ENCODE assay signal across 8 cellular contexts in genomic region chr16:84503751-84504395, GRCh38. TPM values are rescaled to one million over a fixed set of nuclear protein-coding genes. Genes with fewer than 3 reads are reported as not detected.
DNase-seq lines count a peak whose midpoint lies in the region; ATAC-seq and TF ChIP-seq lines count a peak whose summit lies in the region.

No MANE protein-coding gene starts in this region.

- POLR2A ChIA-PET in CD4-positive, alpha-beta memory T cell (lab: Charles Lee; ENCODE audit: partially characterized antibody), result interaction anchor here (1.2 to 5.6 kb wide), 7 partner anchors 12 to 255 kb away, joined by 3 to 56 read pairs (median 5); partner anchors contain the start of gene COTL1

- no peaks in the 10 kb centered on the region for H3K27me3 Mint-ChIP-seq in CD4-positive, alpha-beta memory T cell

- H3K4me1 ChIP-seq in CD4-positive, alpha-beta memory T cell (ENCODE audit: insufficient read depth, low read length), result peaks cover 50% of the 10 kb centered on the region
- H3K4me1 ChIP-seq in transverse colon, result peaks cover 14 to 31% (median 21%) of the 10 kb centered on the region in 4 donors

- TF ChIP-seq CTCF in astrocyte of the spinal cord (IDR thresholded peaks at IDR 0.05; ENCODE audit: low read depth, low read length) (no peak), lower leg skin (IDR thresholded peaks at IDR 0.05) (no peak), transverse colon (IDR thresholded peaks at IDR 0.05) (no peak)

- peak overlapping the region; percentile 36 to 88 (median 67) for H3K27ac Mint-ChIP-seq in CD4-positive, alpha-beta memory T cell

- H3K4me3 ChIP-seq in CD4-positive, alpha-beta memory T cell (ENCODE audit: low read length in 2 of 2), result peak overlapping the region; percentile 84 to 85
- H3K4me3 ChIP-seq in astrocyte of the spinal cord (ENCODE audit: low read depth, low read length) (peak overlapping the region; percentile 90), lower leg skin (ENCODE audit: low read depth, poor library complexity, severe bottlenecking) (peak overlapping the region; percentile 63), transverse colon (peak overlapping the region; percentile 56 to 77 (median 62))

- TF ChIP-seq POLR2A in lower leg skin (IDR thresholded peaks at IDR 0.05) (no peak), transverse colon (IDR thresholded peaks at IDR 0.05) (no peak)

- no peaks in the 10 kb centered on the region for H3K9me3 ChIP-seq in CD4-positive, alpha-beta memory T cell (ENCODE audit: control insufficient read depth in 1 of 2, low read length in 2 of 2)
- H3K9me3 ChIP-seq in transverse colon, result no peaks in the 10 kb centered on the region

- in situ Hi-C loops in astrocyte of the spinal cord (cut with HindIII; ENCODE audit: low sequenced_read_pairs), result no loop called here
- in situ Hi-C loops in transverse colon (cut with MboI; ENCODE audit: low pct_ligation_motif_present in 1 of 4, low pct_unique_long_range_greater_than_20kb in 1 of 4, low sequenced_read_pairs in 3 of 4), result loop anchor here in 2 of 4 donors (25.0 kb wide), 2 partner anchors 208 to 233 kb away; no protein-coding TSS in a partner anchor

- peaks cover 0 to 9% of the 10 kb centered on the region in 2 donors for H3K36me3 Mint-ChIP-seq in CD4-positive, alpha-beta memory T cell

- intact Hi-C loops in CD4-positive, alpha-beta memory T cell (cut with micrococcal nuclease), result loop anchor here (1.0 to 5.0 kb wide), 3 partner anchors 196 to 523 kb away; partner anchors contain the start of gene KIAA0513
- intact Hi-C loops in lower leg skin (cut with DNase I; ENCODE audit: low total_unique reads), result no loop called here
- intact Hi-C loops in transverse colon (cut with DNase I; ENCODE audit: low total_unique reads), result no loop called here

- DNase-seq in CD4-positive, alpha-beta memory T cell, result peak in 1 of 5 donors; percentile 64
- DNase-seq in HK-2 (ENCODE audit: unreplicated experiment), result peak; percentile 57
- DNase-seq in astrocyte of the spinal cord (ENCODE audit: low read depth, low spot score), result no peak
- no peak for DNase-seq in lower leg skin (ENCODE audit: low spot score in 2 of 2)
- DNase-seq in transverse colon, result no peak
- no peak for DNase-seq in NCI-H1436 (lab: John Stamatoyannopoulos, UW)
- no peak for DNase-seq in cerebellum (ENCODE audit: low spot score)

- H3K4me1 Mint-ChIP-seq in CD4-positive, alpha-beta memory T cell, result peaks cover 31 to 52% (median 42%) of the 10 kb centered on the region in 4 donors

- ATAC-seq in GM19467 (IDR thresholded peaks at IDR 0.05; ENCODE audit: unreplicated experiment), result no peak

- H3K36me3 ChIP-seq in CD4-positive, alpha-beta memory T cell (ENCODE audit: insufficient read depth, low read length), result no peaks in the 10 kb centered on the region
- no peaks in the 10 kb centered on the region for H3K36me3 ChIP-seq in transverse colon

- peak overlapping the region; percentile 61 to 94 (median 87) for H3K4me3 Mint-ChIP-seq in CD4-positive, alpha-beta memory T cell

- H3K27me3 ChIP-seq in CD4-positive, alpha-beta memory T cell (ENCODE audit: insufficient read depth, low read length), result no peaks in the 10 kb centered on the region
- H3K27me3 ChIP-seq in transverse colon, result no peaks in the 10 kb centered on the region

- H3K9me3 Mint-ChIP-seq in CD4-positive, alpha-beta memory T cell, result no peaks in the 10 kb centered on the region

- CTCF ChIA-PET in CD4-positive, alpha-beta memory T cell (lab: Charles Lee; ENCODE audit: partially characterized antibody), result interaction anchor here (0.7 to 14.7 kb wide), 7 partner anchors 8 to 235 kb away, joined by 3 to 358 read pairs (median 35); partner anchors contain the start of gene COTL1

- 32 to 36% methylated on average over 12 to 13 of the region's 13 CpGs for WGBS in lower leg skin, 2 donors
- 0 to 40% methylated on average over 4 to 13 of the region's 13 CpGs for WGBS in transverse colon (ENCODE audit: low coverage in 1 of 2), 2 donors

- H3K27ac ChIP-seq in CD4-positive, alpha-beta memory T cell (ENCODE audit: low read depth, low read length), result peak overlapping the region; percentile 74
- H3K27ac ChIP-seq in transverse colon, result peak overlapping the region; percentile 84 to 88 (median 86)

- TF ChIP-seq EP300 in transverse colon (IDR thresholded peaks at IDR 0.05; ENCODE audit: low read depth), result no peak

RNA-seq across cellular contexts. Expression of gene MEAK7, which starts 0.6 kb away (rescaled TPM):
- 10 to 100 TPM; 13.6 to 16.8 TPM for total RNA-seq in CD4-positive, alpha-beta memory T cell
- 1 to 10 TPM; 3.3 to 8.6 TPM for polyA plus RNA-seq in CD4-positive, alpha-beta memory T cell
- total RNA-seq in lower leg skin, result 10 to 100 TPM; 10.2 to 20.8 (median 14.9) TPM
- 10 to 100 TPM; 20.3 to 29.1 (median 21.8) TPM for total RNA-seq in transverse colon
- 29.7 TPM for total RNA-seq in cerebellum
